1 cellular context compared by ENCODE assay signal in the genomic region with DNA sequence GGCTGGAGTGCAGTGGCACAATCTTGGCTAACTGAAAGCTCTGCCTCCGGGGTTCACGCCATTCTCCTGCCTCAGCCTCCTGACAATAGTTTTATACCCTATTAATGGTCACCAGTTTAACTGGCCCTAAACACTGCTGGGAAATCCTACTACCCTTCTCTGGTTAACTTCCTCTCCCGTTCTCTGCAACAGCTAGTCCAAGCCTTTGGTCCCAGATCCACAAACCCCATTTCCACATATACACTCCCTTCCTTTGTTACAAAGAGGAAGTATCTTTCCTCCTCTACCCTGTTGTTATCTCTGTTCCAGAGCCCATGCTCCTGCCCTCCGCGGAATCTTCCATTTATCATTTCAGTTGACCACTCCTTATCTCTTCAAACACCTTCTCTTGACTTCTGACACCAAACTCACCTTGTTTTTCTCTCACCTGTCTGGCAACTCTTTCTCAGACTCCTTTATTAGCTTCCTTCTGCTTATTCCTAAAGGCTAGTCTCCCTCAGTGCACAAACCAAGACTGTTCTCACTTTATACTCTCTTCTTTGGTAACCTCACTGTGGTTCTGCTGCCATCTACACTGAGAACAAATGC.
TF ChIP-seq lines count a peak whose summit lies in the region.

No MANE protein-coding gene starts in this region.

TF ChIP-seq in K562, 482 proteins besides CTCF, POLR2A, EP300 and RAD21 (continued from another document and continues in another):
- TF ChIP-seq, protein P1, sequence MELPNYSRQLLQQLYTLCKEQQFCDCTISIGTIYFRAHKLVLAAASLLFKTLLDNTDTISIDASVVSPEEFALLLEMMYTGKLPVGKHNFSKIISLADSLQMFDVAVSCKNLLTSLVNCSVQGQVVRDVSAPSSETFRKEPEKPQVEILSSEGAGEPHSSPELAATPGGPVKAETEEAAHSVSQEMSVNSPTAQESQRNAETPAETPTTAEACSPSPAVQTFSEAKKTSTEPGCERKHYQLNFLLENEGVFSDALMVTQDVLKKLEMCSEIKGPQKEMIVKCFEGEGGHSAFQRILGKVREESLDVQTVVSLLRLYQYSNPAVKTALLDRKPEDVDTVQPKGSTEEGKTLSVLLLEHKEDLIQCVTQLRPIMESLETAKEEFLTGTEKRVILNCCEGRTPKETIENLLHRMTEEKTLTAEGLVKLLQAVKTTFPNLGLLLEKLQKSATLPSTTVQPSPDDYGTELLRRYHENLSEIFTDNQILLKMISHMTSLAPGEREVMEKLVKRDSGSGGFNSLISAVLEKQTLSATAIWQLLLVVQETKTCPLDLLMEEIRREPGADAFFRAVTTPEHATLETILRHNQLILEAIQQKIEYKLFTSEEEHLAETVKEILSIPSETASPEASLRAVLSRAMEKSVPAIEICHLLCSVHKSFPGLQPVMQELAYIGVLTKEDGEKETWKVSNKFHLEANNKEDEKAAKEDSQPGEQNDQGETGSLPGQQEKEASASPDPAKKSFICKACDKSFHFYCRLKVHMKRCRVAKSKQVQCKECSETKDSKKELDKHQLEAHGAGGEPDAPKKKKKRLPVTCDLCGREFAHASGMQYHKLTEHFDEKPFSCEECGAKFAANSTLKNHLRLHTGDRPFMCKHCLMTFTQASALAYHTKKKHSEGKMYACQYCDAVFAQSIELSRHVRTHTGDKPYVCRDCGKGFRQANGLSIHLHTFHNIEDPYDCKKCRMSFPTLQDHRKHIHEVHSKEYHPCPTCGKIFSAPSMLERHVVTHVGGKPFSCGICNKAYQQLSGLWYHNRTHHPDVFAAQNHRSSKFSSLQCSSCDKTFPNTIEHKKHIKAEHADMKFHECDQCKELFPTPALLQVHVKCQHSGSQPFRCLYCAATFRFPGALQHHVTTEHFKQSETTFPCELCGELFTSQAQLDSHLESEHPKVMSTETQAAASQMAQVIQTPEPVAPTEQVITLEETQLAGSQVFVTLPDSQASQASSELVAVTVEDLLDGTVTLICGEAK (IDR thresholded peaks at IDR 0.05) = 0 out of 2 replicates have a peak, but pooled peaks have one; percentile 46
- TF ChIP-seq, protein P1 (CRISPR knock-in tag; IDR thresholded peaks at IDR 0.05) = no peak
- TF ChIP-seq CXXC5 (CRISPR knock-in tag; IDR thresholded peaks at IDR 0.05) (peak; percentile 84), NELFE (IDR thresholded peaks at IDR 0.05; ENCODE audit: insufficient read depth, insufficient read length) (no peak), KAT8 (IDR thresholded peaks at IDR 0.05; ENCODE audit: low read depth) (no peak), CREM (IDR thresholded peaks at IDR 0.05; ENCODE audit: low read depth) (peak; percentile 57; the same call in 1 of the 2 replicates), BHLHE40 (IDR thresholded peaks at IDR 0.05; ENCODE audit: low read length) (peak; percentile 26; the same call in 1 of the 2 replicates), CHD1 (IDR thresholded peaks at IDR 0.05; ENCODE audit: low read length) (no peak), ZNF583 (CRISPR knock-in tag; IDR thresholded peaks at IDR 0.05) (peak; percentile 56; the same call in 1 of the 2 replicates), TCFL5 (CRISPR knock-in tag; conservative IDR thresholded peaks at IDR 0.05) (no peak), LEF1 (IDR thresholded peaks at IDR 0.05) (peak; percentile 85), RBM14 (IDR thresholded peaks at IDR 0.05; ENCODE audit: borderline replicate concordance, insufficient read depth, low read depth, low read length) (no peak), NRF1 (conservative IDR thresholded peaks at IDR 0.05 in 1 of 2, IDR thresholded peaks at IDR 0.05 in 1 of 2) (peak; percentile 18 to 49; a peak in 1 of 4 replicates), PHF8 (IDR thresholded peaks at IDR 0.05; ENCODE audit: borderline replicate concordance, low read length) (peak; percentile 16; the same call in 1 of the 2 replicates), MAZ (CRISPR knock-in tag; conservative IDR thresholded peaks at IDR 0.05 in 1 of 2, IDR thresholded peaks at IDR 0.05 in 1 of 2) (peak; percentile 47 to 65; a peak in 3 of 4 replicates), SMAD4 (CRISPR knock-in tag; conservative IDR thresholded peaks at IDR 0.05) (peak; percentile 88), SMAD1 (IDR thresholded peaks at IDR 0.05; ENCODE audit: low read depth, low read length, partially characterized antibody) (peak; percentile 64)
- TF ChIP-seq, protein P2, sequence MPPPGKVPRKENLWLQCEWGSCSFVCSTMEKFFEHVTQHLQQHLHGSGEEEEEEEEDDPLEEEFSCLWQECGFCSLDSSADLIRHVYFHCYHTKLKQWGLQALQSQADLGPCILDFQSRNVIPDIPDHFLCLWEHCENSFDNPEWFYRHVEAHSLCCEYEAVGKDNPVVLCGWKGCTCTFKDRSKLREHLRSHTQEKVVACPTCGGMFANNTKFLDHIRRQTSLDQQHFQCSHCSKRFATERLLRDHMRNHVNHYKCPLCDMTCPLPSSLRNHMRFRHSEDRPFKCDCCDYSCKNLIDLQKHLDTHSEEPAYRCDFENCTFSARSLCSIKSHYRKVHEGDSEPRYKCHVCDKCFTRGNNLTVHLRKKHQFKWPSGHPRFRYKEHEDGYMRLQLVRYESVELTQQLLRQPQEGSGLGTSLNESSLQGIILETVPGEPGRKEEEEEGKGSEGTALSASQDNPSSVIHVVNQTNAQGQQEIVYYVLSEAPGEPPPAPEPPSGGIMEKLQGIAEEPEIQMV (tag; conservative IDR thresholded peaks at IDR 0.05; ENCODE audit: low read depth) = no peak
- TF ChIP-seq, protein P3, sequence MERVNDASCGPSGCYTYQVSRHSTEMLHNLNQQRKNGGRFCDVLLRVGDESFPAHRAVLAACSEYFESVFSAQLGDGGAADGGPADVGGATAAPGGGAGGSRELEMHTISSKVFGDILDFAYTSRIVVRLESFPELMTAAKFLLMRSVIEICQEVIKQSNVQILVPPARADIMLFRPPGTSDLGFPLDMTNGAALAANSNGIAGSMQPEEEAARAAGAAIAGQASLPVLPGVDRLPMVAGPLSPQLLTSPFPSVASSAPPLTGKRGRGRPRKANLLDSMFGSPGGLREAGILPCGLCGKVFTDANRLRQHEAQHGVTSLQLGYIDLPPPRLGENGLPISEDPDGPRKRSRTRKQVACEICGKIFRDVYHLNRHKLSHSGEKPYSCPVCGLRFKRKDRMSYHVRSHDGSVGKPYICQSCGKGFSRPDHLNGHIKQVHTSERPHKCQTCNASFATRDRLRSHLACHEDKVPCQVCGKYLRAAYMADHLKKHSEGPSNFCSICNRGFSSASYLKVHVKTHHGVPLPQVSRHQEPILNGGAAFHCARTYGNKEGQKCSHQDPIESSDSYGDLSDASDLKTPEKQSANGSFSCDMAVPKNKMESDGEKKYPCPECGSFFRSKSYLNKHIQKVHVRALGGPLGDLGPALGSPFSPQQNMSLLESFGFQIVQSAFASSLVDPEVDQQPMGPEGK (CRISPR knock-in tag; IDR thresholded peaks at IDR 0.05; ENCODE audit: borderline replicate concordance) = no peak
- TF ChIP-seq, protein P4, sequence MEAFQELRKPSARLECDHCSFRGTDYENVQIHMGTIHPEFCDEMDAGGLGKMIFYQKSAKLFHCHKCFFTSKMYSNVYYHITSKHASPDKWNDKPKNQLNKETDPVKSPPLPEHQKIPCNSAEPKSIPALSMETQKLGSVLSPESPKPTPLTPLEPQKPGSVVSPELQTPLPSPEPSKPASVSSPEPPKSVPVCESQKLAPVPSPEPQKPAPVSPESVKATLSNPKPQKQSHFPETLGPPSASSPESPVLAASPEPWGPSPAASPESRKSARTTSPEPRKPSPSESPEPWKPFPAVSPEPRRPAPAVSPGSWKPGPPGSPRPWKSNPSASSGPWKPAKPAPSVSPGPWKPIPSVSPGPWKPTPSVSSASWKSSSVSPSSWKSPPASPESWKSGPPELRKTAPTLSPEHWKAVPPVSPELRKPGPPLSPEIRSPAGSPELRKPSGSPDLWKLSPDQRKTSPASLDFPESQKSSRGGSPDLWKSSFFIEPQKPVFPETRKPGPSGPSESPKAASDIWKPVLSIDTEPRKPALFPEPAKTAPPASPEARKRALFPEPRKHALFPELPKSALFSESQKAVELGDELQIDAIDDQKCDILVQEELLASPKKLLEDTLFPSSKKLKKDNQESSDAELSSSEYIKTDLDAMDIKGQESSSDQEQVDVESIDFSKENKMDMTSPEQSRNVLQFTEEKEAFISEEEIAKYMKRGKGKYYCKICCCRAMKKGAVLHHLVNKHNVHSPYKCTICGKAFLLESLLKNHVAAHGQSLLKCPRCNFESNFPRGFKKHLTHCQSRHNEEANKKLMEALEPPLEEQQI (IDR thresholded peaks at IDR 0.05) = no peak; the same call in none of the 2 replicates
- TF ChIP-seq, protein P5, sequence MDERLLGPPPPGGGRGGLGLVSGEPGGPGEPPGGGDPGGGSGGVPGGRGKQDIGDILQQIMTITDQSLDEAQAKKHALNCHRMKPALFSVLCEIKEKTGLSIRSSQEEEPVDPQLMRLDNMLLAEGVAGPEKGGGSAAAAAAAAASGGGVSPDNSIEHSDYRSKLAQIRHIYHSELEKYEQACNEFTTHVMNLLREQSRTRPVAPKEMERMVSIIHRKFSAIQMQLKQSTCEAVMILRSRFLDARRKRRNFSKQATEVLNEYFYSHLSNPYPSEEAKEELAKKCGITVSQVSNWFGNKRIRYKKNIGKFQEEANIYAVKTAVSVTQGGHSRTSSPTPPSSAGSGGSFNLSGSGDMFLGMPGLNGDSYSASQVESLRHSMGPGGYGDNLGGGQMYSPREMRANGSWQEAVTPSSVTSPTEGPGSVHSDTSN (CRISPR knock-in tag; IDR thresholded peaks at IDR 0.05; ENCODE audit: low read depth) = no peak; the same call in 1 of the 2 replicates
- TF ChIP-seq, protein P5 (tag; conservative IDR thresholded peaks at IDR 0.05; ENCODE audit: low read depth) = peak; percentile 97
- TF ChIP-seq, protein P6, sequence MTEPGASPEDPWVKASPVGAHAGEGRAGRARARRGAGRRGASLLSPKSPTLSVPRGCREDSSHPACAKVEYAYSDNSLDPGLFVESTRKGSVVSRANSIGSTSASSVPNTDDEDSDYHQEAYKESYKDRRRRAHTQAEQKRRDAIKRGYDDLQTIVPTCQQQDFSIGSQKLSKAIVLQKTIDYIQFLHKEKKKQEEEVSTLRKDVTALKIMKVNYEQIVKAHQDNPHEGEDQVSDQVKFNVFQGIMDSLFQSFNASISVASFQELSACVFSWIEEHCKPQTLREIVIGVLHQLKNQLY (CRISPR knock-in tag; conservative IDR thresholded peaks at IDR 0.05) = no peak
- TF ChIP-seq, protein P7, sequence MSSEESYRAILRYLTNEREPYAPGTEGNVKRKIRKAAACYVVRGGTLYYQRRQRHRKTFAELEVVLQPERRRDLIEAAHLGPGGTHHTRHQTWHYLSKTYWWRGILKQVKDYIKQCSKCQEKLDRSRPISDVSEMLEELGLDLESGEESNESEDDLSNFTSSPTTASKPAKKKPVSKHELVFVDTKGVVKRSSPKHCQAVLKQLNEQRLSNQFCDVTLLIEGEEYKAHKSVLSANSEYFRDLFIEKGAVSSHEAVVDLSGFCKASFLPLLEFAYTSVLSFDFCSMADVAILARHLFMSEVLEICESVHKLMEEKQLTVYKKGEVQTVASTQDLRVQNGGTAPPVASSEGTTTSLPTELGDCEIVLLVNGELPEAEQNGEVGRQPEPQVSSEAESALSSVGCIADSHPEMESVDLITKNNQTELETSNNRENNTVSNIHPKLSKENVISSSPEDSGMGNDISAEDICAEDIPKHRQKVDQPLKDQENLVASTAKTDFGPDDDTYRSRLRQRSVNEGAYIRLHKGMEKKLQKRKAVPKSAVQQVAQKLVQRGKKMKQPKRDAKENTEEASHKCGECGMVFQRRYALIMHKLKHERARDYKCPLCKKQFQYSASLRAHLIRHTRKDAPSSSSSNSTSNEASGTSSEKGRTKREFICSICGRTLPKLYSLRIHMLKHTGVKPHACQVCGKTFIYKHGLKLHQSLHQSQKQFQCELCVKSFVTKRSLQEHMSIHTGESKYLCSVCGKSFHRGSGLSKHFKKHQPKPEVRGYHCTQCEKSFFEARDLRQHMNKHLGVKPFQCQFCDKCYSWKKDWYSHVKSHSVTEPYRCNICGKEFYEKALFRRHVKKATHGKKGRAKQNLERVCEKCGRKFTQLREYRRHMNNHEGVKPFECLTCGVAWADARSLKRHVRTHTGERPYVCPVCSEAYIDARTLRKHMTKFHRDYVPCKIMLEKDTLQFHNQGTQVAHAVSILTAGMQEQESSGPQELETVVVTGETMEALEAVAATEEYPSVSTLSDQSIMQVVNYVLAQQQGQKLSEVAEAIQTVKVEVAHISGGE (CRISPR knock-in tag; IDR thresholded peaks at IDR 0.05) = peak in 1 of 3 experiments; percentile 51; a peak in 2 of 6 replicates
- TF ChIP-seq, protein P8, sequence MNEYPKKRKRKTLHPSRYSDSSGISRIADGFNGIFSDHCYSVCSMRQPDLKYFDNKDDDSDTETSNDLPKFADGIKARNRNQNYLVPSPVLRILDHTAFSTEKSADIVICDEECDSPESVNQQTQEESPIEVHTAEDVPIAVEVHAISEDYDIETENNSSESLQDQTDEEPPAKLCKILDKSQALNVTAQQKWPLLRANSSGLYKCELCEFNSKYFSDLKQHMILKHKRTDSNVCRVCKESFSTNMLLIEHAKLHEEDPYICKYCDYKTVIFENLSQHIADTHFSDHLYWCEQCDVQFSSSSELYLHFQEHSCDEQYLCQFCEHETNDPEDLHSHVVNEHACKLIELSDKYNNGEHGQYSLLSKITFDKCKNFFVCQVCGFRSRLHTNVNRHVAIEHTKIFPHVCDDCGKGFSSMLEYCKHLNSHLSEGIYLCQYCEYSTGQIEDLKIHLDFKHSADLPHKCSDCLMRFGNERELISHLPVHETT (CRISPR knock-in tag; conservative IDR thresholded peaks at IDR 0.05 in 1 of 2, IDR thresholded peaks at IDR 0.05 in 1 of 2) = peak in 1 of 2 experiments; percentile 65; a peak in 1 of 4 replicates
